In the genomic region with DNA sequence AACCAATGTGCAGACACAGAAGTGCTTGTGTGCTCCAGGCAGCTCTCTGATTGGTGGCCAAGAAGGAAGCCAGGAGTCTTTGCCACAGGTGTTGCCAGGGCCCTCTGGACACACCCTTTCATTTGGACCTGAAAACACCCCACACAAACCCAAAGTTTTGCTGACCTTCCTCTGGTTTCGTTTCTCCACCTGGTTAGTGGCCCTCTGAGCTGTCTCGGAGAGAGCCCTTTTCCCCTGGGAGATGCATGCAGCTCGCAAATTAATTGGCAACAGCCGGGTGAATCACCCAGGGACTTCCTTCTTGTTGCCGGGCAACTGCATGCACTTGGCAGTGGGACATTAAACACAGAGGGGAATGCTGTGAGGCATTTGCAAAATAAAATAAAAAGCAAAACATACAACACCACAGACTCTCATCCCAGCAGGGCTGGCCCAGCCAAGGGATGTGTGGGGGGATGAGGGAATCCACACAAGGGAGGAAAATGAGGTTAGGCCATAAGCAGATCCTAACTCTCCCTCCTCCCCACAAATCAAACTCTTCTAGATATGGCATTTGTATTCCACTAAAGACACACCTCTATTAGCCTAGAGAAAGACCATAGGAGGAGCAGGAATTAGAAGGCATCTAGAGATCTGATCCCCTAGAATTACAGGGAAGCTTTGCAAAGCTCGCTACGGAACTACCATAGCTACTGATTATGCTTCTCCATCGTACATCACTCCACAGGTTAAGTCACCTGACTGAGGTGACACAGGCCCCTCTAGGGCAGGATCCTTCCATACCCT, we compare ENCODE assay signal across 7 cellular contexts.
DNase-seq lines count a peak whose midpoint lies in the region; ATAC-seq lines count a peak whose summit lies in the region.

No MANE protein-coding gene starts in this region.

- ATAC-seq in GM18861 (IDR thresholded peaks at IDR 0.05; ENCODE audit: unreplicated experiment) (peak; percentile 88), HG02870 (IDR thresholded peaks at IDR 0.05; ENCODE audit: unreplicated experiment) (peak; percentile 69)

- H3K27ac ChIP-seq in substantia nigra (ENCODE audit: low read depth, low read length, poor library complexity, severe bottlenecking), result no peak overlapping the region

- DNase-seq in NCI-H1694 treated with DMSO at 0.1 percent for 48 hours (lab: John Stamatoyannopoulos, UW), result peak; percentile 90
- DNase-seq in anterior cingulate cortex (lab: John Stamatoyannopoulos, UW), result peak in 55 of 58 donors; percentile 11 to 87 (median 58)
- DNase-seq in iPS-NIHi11 (ENCODE audit: low spot score), result peak; percentile 76
- peak in 29 of 49 donors; percentile 7 to 69 (median 28) for DNase-seq in substantia nigra (lab: John Stamatoyannopoulos, UW)
- no peak for DNase-seq in activated naive CD4-positive, alpha-beta T cell treated with anti-CD3 and anti-CD28 coated beads, Interleukin-2, amount 50 U/mL, for 16 hours
